In the genomic region with DNA sequence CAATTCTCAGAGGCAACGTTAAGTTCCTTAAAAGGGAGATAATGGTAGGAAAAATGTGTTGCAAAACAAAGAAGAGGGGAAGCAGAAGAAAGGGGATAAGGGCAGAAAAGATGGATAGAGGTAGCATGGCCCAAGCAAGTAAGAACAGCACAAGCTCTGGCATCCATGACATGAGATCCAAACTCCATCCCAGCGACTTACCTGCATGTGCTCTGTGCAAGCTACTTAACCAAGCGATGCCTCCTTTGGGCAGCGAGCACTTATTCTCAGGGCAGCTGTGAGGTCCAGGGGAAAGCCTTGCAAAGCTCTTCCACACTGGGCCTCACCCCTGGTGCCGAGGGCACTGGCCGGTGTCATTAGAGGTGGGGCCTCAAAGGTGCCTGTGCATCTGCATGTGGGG, we compare ENCODE assay signal across 21 cellular contexts.
DNase-seq lines count a peak whose midpoint lies in the region; ATAC-seq, FAIRE-seq and TF ChIP-seq lines count a peak whose summit lies in the region.
"Had no signal": no experiment of that assay in that cellular context is flagged by ENCODE, and none has a peak within 500 bp of the region (broad histone marks: within the 10 kb centered on the region; RNA-seq: fewer than 3 reads in every experiment).

No MANE protein-coding gene starts in this region.

- no peak overlapping the region for H2AFZ ChIP-seq in HepG2 (ENCODE audit: low read length)
- H2AFZ ChIP-seq in neuronal stem cell (ENCODE audit: low read length), result peak overlapping the region; percentile 76
- H2AFZ ChIP-seq: GM23338 had no signal

- in situ Hi-C loops in HepG2 (cut with HindIII; ENCODE audit: extremely low pct_ligation_motif_present, low pct_unique_long_range_greater_than_20kb), result no loop called here

- H3K4me1 Mint-ChIP-seq in glutamatergic neuron (ENCODE audit: low read depth, unreplicated experiment), result peaks cover 44% of the 10 kb centered on the region
- H3K4me1 Mint-ChIP-seq: B cell had no signal

- H3K27me3 Mint-ChIP-seq in glutamatergic neuron (ENCODE audit: unreplicated experiment), result no peaks in the 10 kb centered on the region
- H3K27me3 Mint-ChIP-seq: B cell had no signal

- peak overlapping the region; percentile 50 for H2BK15ac ChIP-seq in neuronal stem cell (ENCODE audit: low read length)

- H3K9ac ChIP-seq in HepG2 (ENCODE audit: insufficient read depth, low read depth, low read length) (no peak overlapping the region), neuronal stem cell (ENCODE audit: low read depth, low read length, poor library complexity) (no peak overlapping the region)
- H3K9ac ChIP-seq: BLaER1 treated with 17β-estradiol and CSF1 and Interleukin-3, amounts not matched to agents 10 nM and 100 nM had no signal

- no peak for TF ChIP-seq POLR2A in HepG2 (IDR thresholded peaks at IDR 0.05; ENCODE audit: insufficient read depth in 1 of 2, low read depth in 2 of 2, low read length in 2 of 2)
- TF ChIP-seq POLR2A in right lobe of liver (IDR thresholded peaks at IDR 0.05), result no peak

- H3K4me1 ChIP-seq in HepG2 (ENCODE audit: insufficient read depth, low read length) (no peaks in the 10 kb centered on the region), right lobe of liver (no peaks in the 10 kb centered on the region), neuronal stem cell (ENCODE audit: control insufficient read depth in 2 of 2, insufficient read depth in 1 of 2, low read depth in 1 of 2, low read length in 2 of 2) (peaks cover 7 to 18% of the 10 kb centered on the region in 2 donors)
- H3K4me1 ChIP-seq: BLaER1 treated with 17β-estradiol and CSF1 and Interleukin-3, amounts not matched to agents 10 nM and 100 nM had no signal

- CTCF ChIA-PET in HepG2 (lab: Yijun Ruan, JAX; ENCODE audit: low intra/inter-chr PET ratio, low total read pairs), result no interaction called here

- no peaks in the 10 kb centered on the region; the same call in 1 of the 2 replicates for H4K20me1 ChIP-seq in HepG2 (ENCODE audit: insufficient read depth, low read length)
- H4K20me1 ChIP-seq: BLaER1 treated with 17β-estradiol and CSF1 and Interleukin-3, amounts not matched to agents 10 nM and 100 nM had no signal

- no peak for TF ChIP-seq CTCF in HepG2 (CRISPR knock-in tag; IDR thresholded peaks at IDR 0.05)
- TF ChIP-seq CTCF in right lobe of liver (IDR thresholded peaks at IDR 0.05), result no peak
- TF ChIP-seq CTCF in glutamatergic neuron (IDR thresholded peaks at IDR 0.05; ENCODE audit: partially characterized antibody, unreplicated experiment), result no peak

- peaks cover 2% of the 10 kb centered on the region for H3K9me3 Mint-ChIP-seq in glutamatergic neuron (ENCODE audit: unreplicated experiment)
- H3K9me3 Mint-ChIP-seq: CD8-positive, alpha-beta T cell; GM23338; HFFc6 had no signal

- H3K9me3 ChIP-seq in HepG2 (ENCODE audit: low read length) (no peaks in the 10 kb centered on the region), right lobe of liver (no peaks in the 10 kb centered on the region), neuronal stem cell (replicated peaks in 1 of 2; ENCODE audit: control insufficient read depth in 2 of 2, insufficient read depth in 1 of 2, low read depth in 1 of 2, low read length in 2 of 2) (no peaks in the 10 kb centered on the region)
- H3K9me3 ChIP-seq: BLaER1 treated with 17β-estradiol and CSF1 and Interleukin-3, amounts not matched to agents 10 nM and 100 nM had no signal

- H3K4me2 ChIP-seq in HepG2 (ENCODE audit: low read depth, low read length), result no peak overlapping the region
- no peak overlapping the region for H3K4me2 ChIP-seq in neuronal stem cell (ENCODE audit: insufficient read depth, low read length, poor library complexity, severe bottlenecking)
- H3K4me2 ChIP-seq: BLaER1 treated with 17β-estradiol and CSF1 and Interleukin-3, amounts not matched to agents 10 nM and 100 nM; GM23338 had no signal

- peak overlapping the region; percentile 15 for H3K18ac ChIP-seq in neuronal stem cell (ENCODE audit: low read length)

- H3K36me3 Mint-ChIP-seq in glutamatergic neuron (ENCODE audit: unreplicated experiment), result no peaks in the 10 kb centered on the region

- H3K4ac ChIP-seq in neuronal stem cell (ENCODE audit: low read length), result no peak overlapping the region

- peak overlapping the region; percentile 26 for H3K4me3 Mint-ChIP-seq in glutamatergic neuron (ENCODE audit: unreplicated experiment)
- H3K4me3 Mint-ChIP-seq: B cell; CD8-positive, alpha-beta T cell; GM23338; HFFc6 had no signal

- no peak for ATAC-seq in HepG2
- ATAC-seq in right lobe of liver, result no peak
- ATAC-seq in Right ventricle myocardium superior (ENCODE audit: poor library complexity), result no peak
- ATAC-seq: CD8-positive, alpha-beta T cell had no signal

- H3K4me3 ChIP-seq in HepG2 (replicated peaks in 1 of 3; ENCODE audit: insufficient read depth in 1 of 3, low read depth in 2 of 3, low read length in 3 of 3), result no peak overlapping the region
- no peak overlapping the region for H3K4me3 ChIP-seq in right lobe of liver
- no peak overlapping the region for H3K4me3 ChIP-seq in neuronal stem cell (ENCODE audit: low read length in 2 of 2)
- H3K4me3 ChIP-seq: BLaER1 treated with 17β-estradiol and CSF1 and Interleukin-3, amounts not matched to agents 10 nM and 100 nM; GM23338 had no signal

- no peak for DNase-seq in HepG2 (ENCODE audit: low spot score)
- no peak for DNase-seq in right lobe of liver
- DNase-seq in glutamatergic neuron, result no peak
- DNase-seq in neuronal stem cell (ENCODE audit: low spot score), result no peak
- no peak for DNase-seq in NCI-H1694 treated with DMSO at 0.1 percent for 48 hours (lab: John Stamatoyannopoulos, UW)
- DNase-seq in stimulated activated CD8-positive, alpha-beta memory T cell treated with anti-CD3 and anti-CD28 coated beads, Interleukin-4, amount 100 ng/mL, for 48 hours, result no peak
- no peak for DNase-seq in Right ventricle myocardium superior
- no peak for DNase-seq in amygdala (lab: John Stamatoyannopoulos, UW)
- DNase-seq: 8988T; Calu3; CD8-positive, alpha-beta T cell; DMS79 treated with DMSO at 0.1 percent for 48 hours; GF-D8; HCEC 1CT; HFFc6; IMR-90 had no signal

- intact Hi-C loops in HepG2 (cut with micrococcal nuclease; ENCODE audit: unreplicated experiment), result no loop called here
- intact Hi-C loops in right lobe of liver (cut with DNase I), result no loop called here
- intact Hi-C loops in Right ventricle myocardium superior (cut with DNase I), result no loop called here

- no peak for FAIRE-seq in HepG2 (lab: Jason Lieb, UNC)
- FAIRE-seq: H54 had no signal

- no peaks in the 10 kb centered on the region for H3K79me2 ChIP-seq in HepG2 (ENCODE audit: insufficient read depth, low read length)

- H4K8ac ChIP-seq in neuronal stem cell (ENCODE audit: low read depth, low read length), result no peak overlapping the region

- no peak overlapping the region for H2AK5ac ChIP-seq in neuronal stem cell (ENCODE audit: low read depth, low read length)

- no peak overlapping the region for H3K23ac ChIP-seq in neuronal stem cell (ENCODE audit: low read depth, low read length, poor library complexity)

- no peaks in the 10 kb centered on the region for H3K27me3 ChIP-seq in HepG2 (ENCODE audit: control insufficient read depth in 1 of 2, insufficient read depth in 2 of 2, low read length in 2 of 2)
- H3K27me3 ChIP-seq in right lobe of liver, result no peaks in the 10 kb centered on the region
- H3K27me3 ChIP-seq in neuronal stem cell (ENCODE audit: control insufficient read depth in 3 of 3, insufficient read depth in 3 of 3, low read depth in 1 of 3, low read length in 3 of 3), result no peaks in the 10 kb centered on the region
- H3K27me3 ChIP-seq: BLaER1 treated with 17β-estradiol and CSF1 and Interleukin-3, amounts not matched to agents 10 nM and 100 nM had no signal

- WGBS in HepG2 (ENCODE audit: low lambda C conversion rate), result 95% methylated on average over 6 of the region's 6 CpGs
- WGBS in right lobe of liver (ENCODE audit: insufficient coverage, low coverage, low lambda C conversion rate, missing lambda C conversion rate), result 40% methylated on average over 1 of the region's 6 CpGs
- WGBS in neuronal stem cell (ENCODE audit: extremely low coverage in 2 of 2, insufficient read length in 2 of 2, insufficient replicate concordance in 1 of 2), 2 donors, result no CpG with 5 or more reads among the region's 6 CpGs

- H3K79me1 ChIP-seq in neuronal stem cell (ENCODE audit: low read depth, low read length), result no peaks in the 10 kb centered on the region

- H4K91ac ChIP-seq in neuronal stem cell (ENCODE audit: low read depth, low read length, poor library complexity), result no peak overlapping the region

- POLR2A ChIA-PET in HepG2 (lab: Yijun Ruan, JAX), result no interaction called here

- no peak overlapping the region for H3K27ac Mint-ChIP-seq in glutamatergic neuron (ENCODE audit: unreplicated experiment)
- H3K27ac Mint-ChIP-seq: B cell; CD8-positive, alpha-beta T cell; GM23338; HFFc6 had no signal

- H3K36me3 ChIP-seq in HepG2 (replicated peaks in 1 of 2; ENCODE audit: control insufficient read depth in 1 of 2, insufficient read depth in 2 of 2, low read length in 2 of 2) (peaks cover 10 to 39% of the 10 kb centered on the region in 2 experiments), right lobe of liver (peaks cover 0 to 1% (median 0%) of the 10 kb centered on the region in 4 donors), neuronal stem cell (replicated peaks in 1 of 2; ENCODE audit: control insufficient read depth in 2 of 2, insufficient read depth in 2 of 2, low read length in 2 of 2) (no peaks in the 10 kb centered on the region)

- H3K27ac ChIP-seq in HepG2 (ENCODE audit: extremely low read length, insufficient read depth, low read length) (no peak overlapping the region), right lobe of liver (no peak overlapping the region), neuronal stem cell (replicated peaks; ENCODE audit: low read length) (no peak overlapping the region)
- H3K27ac ChIP-seq: BLaER1 treated with 17β-estradiol and CSF1 and Interleukin-3, amounts not matched to agents 10 nM and 100 nM; HL-60 had no signal

- H2BK12ac ChIP-seq in neuronal stem cell (ENCODE audit: low read length), result no peak overlapping the region

- no peak overlapping the region for H2BK5ac ChIP-seq in neuronal stem cell (ENCODE audit: low read length)

- H2BK120ac ChIP-seq in neuronal stem cell (ENCODE audit: low read depth, low read length), result no peak overlapping the region

- TF ChIP-seq EP300 in HepG2 (IDR thresholded peaks at IDR 0.05; ENCODE audit: low read depth in 2 of 2, low read length in 2 of 2) (no peak), HepG2 (CRISPR knock-in tag; IDR thresholded peaks at IDR 0.05; ENCODE audit: borderline replicate concordance) (no peak)

- BruUV-seq in HepG2 (replicated peaks; lab: Mats Ljungman, UMichigan), result no TSS peak

- H3K14ac ChIP-seq in neuronal stem cell (ENCODE audit: low read length), result no peak overlapping the region

- TF ChIP-seq RAD21 in HepG2 (CRISPR knock-in tag; IDR thresholded peaks at IDR 0.05), result no peak

TF ChIP-seq in HepG2, 621 proteins besides CTCF, POLR2A, EP300 and RAD21 (continues in another document):
- TF ChIP-seq RBM22 (optimal IDR thresholded peaks at IDR 0.05; ENCODE audit: low read length), result peak; percentile 59
